Comparison of ENCODE assay signal across 15 cellular contexts in genomic region chr1:8727809-8728213, GRCh38.
DNase-seq lines count a peak whose midpoint lies in the region; ATAC-seq and TF ChIP-seq lines count a peak whose summit lies in the region.
"Had no signal": no experiment of that assay in that cellular context is flagged by ENCODE, and none has a peak within 500 bp of the region (broad histone marks: within the 10 kb centered on the region; RNA-seq: fewer than 3 reads in every experiment).

No MANE protein-coding gene starts in this region.

- no peak overlapping the region for H3K4ac ChIP-seq in mesenchymal stem cell (ENCODE audit: low read depth in 1 of 2, low read length in 2 of 2)

- DNase-seq in D341Med (ENCODE audit: low spot score) (peak; percentile 65), NCI-H1092 (lab: John Stamatoyannopoulos, UW) (peak; percentile 46), astrocyte of the cerebellum (ENCODE audit: low read depth) (peak; percentile 16), mesenchymal stem cell (no peak), NCI-H510A (lab: John Stamatoyannopoulos, UW) (no peak), LoVo (ENCODE audit: low spot score) (no peak), endothelial cell (ENCODE audit: low spot score) (no peak)
- DNase-seq: activated B cell treated with CpG ODN at 0.5 μM for 24 hours; activated T-cell treated with anti-CD3 and anti-CD28 coated beads, Interleukin-2, amount 50 U/mL, for 24 hours; brain microvascular endothelial cell; IMR-90; naive thymus-derived CD4-positive, alpha-beta T cell had no signal

- H2BK120ac ChIP-seq in mesenchymal stem cell (ENCODE audit: low read depth, low read length): no peak overlapping the region

- no peak overlapping the region for H4K8ac ChIP-seq in mesenchymal stem cell (ENCODE audit: low read length)

- no peaks in the 10 kb centered on the region for H3K36me3 ChIP-seq in mesenchymal stem cell (ENCODE audit: control insufficient read depth in 1 of 2, insufficient read depth in 2 of 2, low read depth in 1 of 2, low read length in 2 of 2)
- H3K36me3 ChIP-seq: brain microvascular endothelial cell, SJCRH30 had no signal

- H3K27me3 Mint-ChIP-seq in endothelial cell (ENCODE audit: unreplicated experiment): no peaks in the 10 kb centered on the region
- H3K27me3 Mint-ChIP-seq: activated B cell treated with CpG ODN at 0.5 μM for 24 hours; activated T-cell treated with anti-CD3 and anti-CD28 coated beads, Interleukin-2, amount 50 U/mL, for 24 hours; naive thymus-derived CD4-positive, alpha-beta T cell had no signal

- H2BK15ac ChIP-seq in mesenchymal stem cell (ENCODE audit: low read depth, poor library complexity, severe bottlenecking): no peak overlapping the region

- no peak overlapping the region for H2BK5ac ChIP-seq in mesenchymal stem cell (ENCODE audit: low read depth, low read length, poor library complexity, severe bottlenecking)

- H3K27ac Mint-ChIP-seq in endothelial cell (ENCODE audit: unreplicated experiment): no peak overlapping the region
- H3K27ac Mint-ChIP-seq: activated B cell treated with CpG ODN at 0.5 μM for 24 hours; activated T-cell treated with anti-CD3 and anti-CD28 coated beads, Interleukin-2, amount 50 U/mL, for 24 hours; naive thymus-derived CD4-positive, alpha-beta T cell had no signal

- no peak overlapping the region for H3K14ac ChIP-seq in mesenchymal stem cell (ENCODE audit: low read length in 2 of 2)

- no peak overlapping the region for H3K18ac ChIP-seq in mesenchymal stem cell (ENCODE audit: low read depth in 1 of 2, low read length in 2 of 2)

- H3K4me2 ChIP-seq in mesenchymal stem cell (ENCODE audit: low read length, poor library complexity, severe bottlenecking): no peak overlapping the region

- no peak overlapping the region for H3K23ac ChIP-seq in mesenchymal stem cell (ENCODE audit: low read length in 2 of 2)

- H3K9ac ChIP-seq in mesenchymal stem cell (ENCODE audit: low read length): no peak overlapping the region

- peaks cover 19% of the 10 kb centered on the region for H3K79me1 ChIP-seq in mesenchymal stem cell (replicated peaks; ENCODE audit: low read length, poor library complexity, severe bottlenecking)

- peaks cover 8% of the 10 kb centered on the region for H3K9me3 ChIP-seq in mesenchymal stem cell (ENCODE audit: control insufficient read depth, low read length)

- TF ChIP-seq CTCF in astrocyte of the cerebellum (IDR thresholded peaks at IDR 0.05; ENCODE audit: low read depth, low read length, missing control alignments) (no peak), endothelial cell (IDR thresholded peaks at IDR 0.05; ENCODE audit: unreplicated experiment) (no peak)

- H3K4me1 Mint-ChIP-seq in endothelial cell (ENCODE audit: unreplicated experiment): peaks cover 2% of the 10 kb centered on the region

- no peak overlapping the region for H2AK5ac ChIP-seq in mesenchymal stem cell (ENCODE audit: low read length, severe bottlenecking)

- peak overlapping the region; percentile 56 for H4K91ac ChIP-seq in mesenchymal stem cell (ENCODE audit: low read length)

- peaks cover 13% of the 10 kb centered on the region for H3K36me3 Mint-ChIP-seq in endothelial cell (ENCODE audit: low read depth, unreplicated experiment)

- H3K4me3 Mint-ChIP-seq in endothelial cell (ENCODE audit: unreplicated experiment): no peak overlapping the region
- H3K4me3 Mint-ChIP-seq: activated B cell treated with CpG ODN at 0.5 μM for 24 hours; activated T-cell treated with anti-CD3 and anti-CD28 coated beads, Interleukin-2, amount 50 U/mL, for 24 hours; naive thymus-derived CD4-positive, alpha-beta T cell had no signal

- H3K27ac ChIP-seq in mesenchymal stem cell (ENCODE audit: low read length, poor library complexity, severe bottlenecking): no peak overlapping the region
- H3K27ac ChIP-seq: brain microvascular endothelial cell, epithelial cell of prostate, SJCRH30 had no signal

- no peak for ATAC-seq in HG03139 (IDR thresholded peaks at IDR 0.05; ENCODE audit: unreplicated experiment)
- ATAC-seq: naive thymus-derived CD4-positive, alpha-beta T cell had no signal

- in situ Hi-C loops in astrocyte of the cerebellum (cut with HindIII; ENCODE audit: low sequenced_read_pairs): no loop called here

- WGBS in mesenchymal stem cell: 73% methylated on average over 4 of the region's 4 CpGs

- H3K4me3 ChIP-seq in astrocyte of the cerebellum (ENCODE audit: low read depth, low read length): no peak overlapping the region
- no peak overlapping the region for H3K4me3 ChIP-seq in mesenchymal stem cell (ENCODE audit: insufficient read depth in 1 of 2, low read depth in 1 of 2, low read length in 2 of 2)
- H3K4me3 ChIP-seq: SJCRH30 had no signal

- no peaks in the 10 kb centered on the region for H3K4me1 ChIP-seq in mesenchymal stem cell (ENCODE audit: control insufficient read depth, insufficient read depth, low read depth, low read length)
- H3K4me1 ChIP-seq: SJCRH30 had no signal

- H2AFZ ChIP-seq in mesenchymal stem cell (ENCODE audit: low read depth, low read length): no peak overlapping the region

- H3K9me3 Mint-ChIP-seq in endothelial cell (ENCODE audit: unreplicated experiment): no peaks in the 10 kb centered on the region

- no peak overlapping the region for H2BK12ac ChIP-seq in mesenchymal stem cell (ENCODE audit: low read length in 2 of 2)

- H3K27me3 ChIP-seq in mesenchymal stem cell (ENCODE audit: control insufficient read depth in 1 of 2, insufficient read depth in 1 of 2, low read length in 2 of 2): no peaks in the 10 kb centered on the region
- H3K27me3 ChIP-seq: brain microvascular endothelial cell, SJCRH30 had no signal

Comparison
In these comparisons a context has a peak if more than half of its experiments do, and no peak if none do; other contexts are left out.
1. DNase-seq: peak in D341Med (single experiment), NCI-H1092 (single experiment) and astrocyte of the cerebellum (single experiment); none in mesenchymal stem cell (single experiment), NCI-H510A (single experiment), LoVo (single experiment) and endothelial cell (single experiment).